In the genomic region with DNA sequence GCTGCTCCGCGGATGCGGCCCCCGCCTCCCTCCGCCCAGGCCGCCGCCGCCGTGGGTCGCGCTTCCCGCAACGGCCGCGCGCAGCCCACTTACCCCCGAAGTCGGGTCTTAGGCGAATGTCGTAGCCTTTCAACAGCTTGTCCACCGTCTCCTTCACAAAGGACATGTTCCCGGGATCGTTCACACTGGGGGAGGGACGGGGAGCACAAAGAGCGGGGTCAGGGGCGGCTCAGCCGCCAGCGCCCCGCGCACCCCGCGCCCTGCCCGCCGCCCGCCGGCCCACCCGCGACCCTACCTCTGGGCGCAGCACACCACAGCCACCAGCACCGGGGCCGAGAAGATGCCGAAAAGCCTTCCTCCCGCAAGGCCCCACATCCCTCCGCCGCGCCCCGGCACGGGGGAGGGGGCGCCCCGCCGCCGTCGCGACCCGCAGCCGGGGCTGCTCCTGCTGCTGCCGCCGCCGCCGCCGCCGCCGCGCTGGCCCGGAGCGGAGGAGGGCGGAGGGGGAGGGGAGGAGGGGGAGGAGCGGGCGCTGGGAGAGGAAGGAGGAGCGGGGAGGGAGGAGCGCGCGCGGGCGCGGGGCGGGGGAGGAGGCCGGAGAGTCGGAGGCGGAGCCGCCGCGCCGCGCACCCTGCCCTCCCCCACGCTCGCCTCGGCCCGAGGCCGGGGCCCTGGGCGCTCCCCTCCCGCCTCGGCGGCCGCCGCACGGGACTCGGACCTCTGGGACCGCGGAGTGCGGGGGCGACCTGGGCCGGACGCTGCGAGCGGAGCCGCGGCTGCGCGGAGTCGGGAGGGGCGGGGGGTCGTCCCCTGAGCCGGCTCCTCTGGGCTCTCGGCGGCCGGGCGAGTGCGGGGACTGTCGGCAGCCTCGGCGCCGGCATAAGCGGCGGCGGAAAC, we compare ENCODE assay signal across 8 cellular contexts. TPM values are rescaled to one million over a fixed set of nuclear protein-coding genes. Genes with fewer than 3 reads are reported as not detected.
DNase-seq lines count a peak whose midpoint lies in the region; ATAC-seq, FAIRE-seq and TF ChIP-seq lines count a peak whose summit lies in the region.

A gene (minus strand): TSS at position 479 of the 897 bp plus-strand sequence.

- peaks cover 3% of the 10 kb centered on the region for H3K4me1 Mint-ChIP-seq in activated CD4-positive, alpha-beta memory T cell treated with anti-CD3 and anti-CD28 coated beads for 36 hours (ENCODE audit: low read depth)

- peak; percentile 37 for FAIRE-seq in urothelium cell line (lab: Jason Lieb, UNC)

- no peak within 1 kb of the TSS for H3K27ac Mint-ChIP-seq in activated CD4-positive, alpha-beta memory T cell treated with anti-CD3 and anti-CD28 coated beads for 36 hours

- POLR2A ChIA-PET in activated CD4-positive, alpha-beta memory T cell treated with anti-CD3 and anti-CD28 coated beads for 36 hours (lab: Charles Lee) = no interaction called here

- H3K4me1 ChIP-seq in lung (ENCODE audit: control insufficient read depth in 2 of 2, insufficient read depth in 2 of 2, low read length in 2 of 2) = peaks cover 5 to 14% of the 10 kb centered on the region in 2 donors

- H3K9me3 Mint-ChIP-seq in activated CD4-positive, alpha-beta memory T cell treated with anti-CD3 and anti-CD28 coated beads for 36 hours = no peaks in the 10 kb centered on the region

- H3K4me3 Mint-ChIP-seq in activated CD4-positive, alpha-beta memory T cell treated with anti-CD3 and anti-CD28 coated beads for 36 hours = no peak within 1 kb of the TSS

- no peak for TF ChIP-seq CTCF in lung (IDR thresholded peaks at IDR 0.05; ENCODE audit: control extremely low read depth, extremely low read depth)

- H3K36me3 ChIP-seq in lung (ENCODE audit: control insufficient read depth in 2 of 2, insufficient read depth in 2 of 2, low read length in 2 of 2) = no peaks in the 10 kb centered on the region

- peaks cover 25% of the 10 kb centered on the region for H3K27me3 Mint-ChIP-seq in activated CD4-positive, alpha-beta memory T cell treated with anti-CD3 and anti-CD28 coated beads for 36 hours

- CTCF ChIA-PET in activated CD4-positive, alpha-beta memory T cell treated with anti-CD3 and anti-CD28 coated beads for 36 hours (lab: Charles Lee) = no interaction called here

- intact Hi-C loops in activated CD4-positive, alpha-beta memory T cell treated with anti-CD3 and anti-CD28 coated beads for 36 hours (cut with micrococcal nuclease) = no loop called here

- H3K9me3 ChIP-seq in lung (ENCODE audit: control insufficient read depth in 2 of 2, insufficient read depth in 1 of 2, low read length in 1 of 2) = peaks cover 0 to 5% of the 10 kb centered on the region in 2 donors

- ATAC-seq in lung (ENCODE audit: insufficient read depth, low FRiP score) (no peak), HG03159 (IDR thresholded peaks at IDR 0.05; ENCODE audit: unreplicated experiment) (no peak), HG03571 (IDR thresholded peaks at IDR 0.05; ENCODE audit: unreplicated experiment) (no peak)

- no peak within 1 kb of the TSS for H3K27ac ChIP-seq in lung (ENCODE audit: low read depth in 1 of 2, low read length in 1 of 2)

- H3K27me3 ChIP-seq in lung (ENCODE audit: control insufficient read depth, insufficient read depth) = no peaks in the 10 kb centered on the region

- WGBS in lung, 2 donors = 0 to 4% methylated on average over 52 to 122 of the region's 126 CpGs

- DNase-seq in AG08396 (ENCODE audit: low spot score) (peak; percentile 59), NCI-H1092 (lab: John Stamatoyannopoulos, UW) (peak; percentile 57), cerebellum (ENCODE audit: low spot score) (peak; percentile 94), lung (ENCODE audit: low spot score) (peak; percentile 40), urothelium cell line (ENCODE audit: low spot score) (peak; percentile 88)
- DNase-seq in activated CD4-positive, alpha-beta memory T cell treated with anti-CD3 and anti-CD28 coated beads for 36 hours = no peak

- peak within 1 kb of the TSS; percentile 21 for H3K4me3 ChIP-seq in lung

- H3K36me3 Mint-ChIP-seq in activated CD4-positive, alpha-beta memory T cell treated with anti-CD3 and anti-CD28 coated beads for 36 hours = peaks cover 2% of the 10 kb centered on the region

RNA-seq across cellular contexts. Expression of the gene that starts here (rescaled TPM):
- total RNA-seq in cerebellum (73.9 TPM), lung (1 to 10 TPM; 4.5 to 5.5 TPM)
- 1 to 10 TPM in 1 of 2 donors, under 1 TPM in 1; 0.81 to 2.7 TPM for polyA plus RNA-seq in lung
- under 1 TPM; 0.12 to 0.17 TPM for total RNA-seq in activated CD4-positive, alpha-beta memory T cell treated with anti-CD3 and anti-CD28 coated beads for 36 hours

Comparison
In these comparisons a context has a peak if more than half of its experiments do, and no peak if none do; other contexts are left out.
1. RNA of the gene that starts here (total RNA-seq): 73.9 TPM in cerebellum (single experiment); 4.5 to 5.5 TPM in lung and 0.12 to 0.17 TPM in activated CD4-positive, alpha-beta memory T cell treated with anti-CD3 and anti-CD28 coated beads for 36 hours; every median in the first group is over 10 times any median in the second.